ENCODE assay signal across 16 cellular contexts in genomic region chr6:44453146-44453545, GRCh38.
A peak's percentile ranks its signal among the peaks of the same experiment; 100 is the strongest.
DNase-seq lines count a peak whose midpoint lies in the region; ATAC-seq, FAIRE-seq and TF ChIP-seq lines count a peak whose summit lies in the region.
"Had no signal": no experiment of that assay in that cellular context is flagged by ENCODE, and none has a peak within 500 bp of the region (broad histone marks: within the 10 kb centered on the region; RNA-seq: fewer than 3 reads in every experiment).

No MANE protein-coding gene starts in this region.

- no peak for TF ChIP-seq CTCF in HFFc6 (IDR thresholded peaks at IDR 0.05)
- no peak for TF ChIP-seq CTCF in RWPE2 (IDR thresholded peaks at IDR 0.05; ENCODE audit: poor library complexity, severe bottlenecking)
- no peak for TF ChIP-seq CTCF in bronchial epithelial cell (IDR thresholded peaks at IDR 0.05; ENCODE audit: insufficient read depth, low read length, severe bottlenecking)
- TF ChIP-seq CTCF in thyroid gland (IDR thresholded peaks at IDR 0.05) = no peak

- no peak for ATAC-seq in RWPE2 (ENCODE audit: low read depth)

- no peak for TF ChIP-seq POLR2A in thyroid gland (IDR thresholded peaks at IDR 0.05)

- peak overlapping the region; percentile 84 for H3K27ac Mint-ChIP-seq in HFFc6

- 94 to 98% methylated on average over 1 of the region's 1 CpG for WGBS in thyroid gland, 2 donors

- H3K9me3 ChIP-seq in RWPE2 (ENCODE audit: severe bottlenecking) = no peaks in the 10 kb centered on the region
- no peaks in the 10 kb centered on the region for H3K9me3 ChIP-seq in thyroid gland
- H3K9me3 ChIP-seq: BE2C had no signal

- peaks cover 3% of the 10 kb centered on the region for H3K36me3 Mint-ChIP-seq in HFFc6 (ENCODE audit: low read depth)

- no peak overlapping the region for H3K4me3 Mint-ChIP-seq in HFFc6
- H3K4me3 Mint-ChIP-seq: CD4-positive, alpha-beta memory T cell had no signal

- H3K27me3 ChIP-seq in RWPE2 (ENCODE audit: insufficient read depth, poor library complexity, severe bottlenecking) (no peaks in the 10 kb centered on the region), bronchial epithelial cell (ENCODE audit: control insufficient read depth, insufficient read depth, low read length) (no peaks in the 10 kb centered on the region), thyroid gland (no peaks in the 10 kb centered on the region)
- H3K27me3 ChIP-seq: BE2C had no signal

- no peak for DNase-seq in HFFc6
- no peak for DNase-seq in RWPE2 (ENCODE audit: low spot score)
- DNase-seq in bronchial epithelial cell (ENCODE audit: low read depth) = peak; percentile 77
- DNase-seq in kidney tubule cell (ENCODE audit: low spot score) = peak; percentile 48
- no peak for DNase-seq in thyroid gland
- DNase-seq in EL = no peak
- DNase-seq in kidney glomerular epithelial cell (lab: John Stamatoyannopoulos, UW) = no peak
- DNase-seq: BE2C; CD4-positive, alpha-beta memory T cell; DND-41; GF-D8; Karpas-422; NCI-H1105; NCI-H1694 treated with DMSO at 0.1 percent for 48 hours; NCI-H748 treated with DMSO at 0.1 percent for 48 hours; OCI-M1 had no signal

- H3K27me3 Mint-ChIP-seq in HFFc6 (ENCODE audit: insufficient read depth) = no peaks in the 10 kb centered on the region; the same call in 1 of the 2 replicates

- H3K4me1 ChIP-seq in RWPE2 (ENCODE audit: insufficient read depth, poor library complexity, severe bottlenecking) (peaks cover 23% of the 10 kb centered on the region), thyroid gland (peaks cover 0 to 6% of the 10 kb centered on the region in 2 donors)

- no peak for FAIRE-seq in bronchial epithelial cell (lab: Jason Lieb, UNC)

- H3K4me1 Mint-ChIP-seq in HFFc6 (ENCODE audit: low read depth) = peaks cover 48% of the 10 kb centered on the region

- H3K27ac ChIP-seq in RWPE2 (ENCODE audit: poor library complexity, severe bottlenecking) (peak overlapping the region; percentile 60), thyroid gland (no peak overlapping the region)

- H3K4me3 ChIP-seq in RWPE2 (ENCODE audit: severe bottlenecking) (no peak overlapping the region), bronchial epithelial cell (ENCODE audit: low read depth, low read length) (no peak overlapping the region), thyroid gland (replicated peaks in 1 of 3) (no peak overlapping the region)

- H3K9me3 Mint-ChIP-seq in HFFc6 = no peaks in the 10 kb centered on the region
- H3K9me3 Mint-ChIP-seq: CD4-positive, alpha-beta memory T cell had no signal

- intact Hi-C loops in thyroid gland (cut with DNase I) = no loop called here

- H3K36me3 ChIP-seq in RWPE2 (ENCODE audit: low read depth) (peaks cover 13% of the 10 kb centered on the region), bronchial epithelial cell (ENCODE audit: control insufficient read depth, insufficient read depth, low read length) (no peaks in the 10 kb centered on the region), thyroid gland (peaks cover 0 to 1% of the 10 kb centered on the region in 2 donors)
- H3K36me3 ChIP-seq: BE2C had no signal

Comparison
In these comparisons a context has a peak if more than half of its experiments do, and no peak if none do; other contexts are left out.
1. DNase-seq: peak in bronchial epithelial cell (single experiment) and kidney tubule cell (single experiment); none in HFFc6 (single experiment), RWPE2 (single experiment), thyroid gland (0 of 2), EL (single experiment) and kidney glomerular epithelial cell (single experiment).